9 cellular contexts compared by ENCODE assay signal in genomic region chr2:219713110-219713509, GRCh38.
A peak's percentile ranks its signal among the peaks of the same experiment; 100 is the strongest.
DNase-seq lines count a peak whose midpoint lies in the region; ATAC-seq, FAIRE-seq and TF ChIP-seq lines count a peak whose summit lies in the region.
"Had no signal": no experiment of that assay in that cellular context is flagged by ENCODE, and none has a peak within 500 bp of the region (broad histone marks: within the 10 kb centered on the region; RNA-seq: fewer than 3 reads in every experiment).

No MANE protein-coding gene starts in this region.

- intact Hi-C loops in PC-9 (cut with micrococcal nuclease; ENCODE audit: unreplicated experiment), result no loop called here

- 0 out of 2 replicates have a peak, but pooled peaks cover 10% of the 10 kb centered on the region for H3K4me1 ChIP-seq in PC-9 (replicated peaks; ENCODE audit: insufficient read depth)
- H3K4me1 ChIP-seq: SJSA1 had no signal

- no peak for TF ChIP-seq CTCF in PC-9 (conservative IDR thresholded peaks at IDR 0.05)

- FAIRE-seq in GM12891 (lab: Jason Lieb, UNC), result peak; percentile 13

- H3K36me3 ChIP-seq in PC-9 (ENCODE audit: low read depth), result no peaks in the 10 kb centered on the region
- H3K36me3 ChIP-seq: SJSA1 had no signal

- H3F3A ChIP-seq in PC-9 (ENCODE audit: insufficient read depth, low read depth), result peaks cover 6% of the 10 kb centered on the region; the same call in 1 of the 2 replicates

- no peaks in the 10 kb centered on the region for H3K79me2 ChIP-seq in PC-9 (ENCODE audit: low read depth)

- H3K27ac ChIP-seq in PC-9, result no peak overlapping the region
- H3K27ac ChIP-seq: SJSA1 had no signal

- no peaks in the 10 kb centered on the region for H3K27me3 ChIP-seq in PC-9 (ENCODE audit: insufficient read depth, low read depth)
- H3K27me3 ChIP-seq: SJSA1 had no signal

- H3K9me3 ChIP-seq in PC-9 (ENCODE audit: insufficient read depth, low read depth), result no peaks in the 10 kb centered on the region; the same call in 1 of the 2 replicates
- H3K9me3 ChIP-seq: SJSA1 had no signal

- H3K4me3 ChIP-seq in PC-9, result no peak overlapping the region
- H3K4me3 ChIP-seq: SJSA1 had no signal

- peak; percentile 54 for ATAC-seq in HG02678 (IDR thresholded peaks at IDR 0.05; ENCODE audit: unreplicated experiment)
- no peak for ATAC-seq in HG02763 (IDR thresholded peaks at IDR 0.05; ENCODE audit: unreplicated experiment)
- no peak for ATAC-seq in HG02840 (IDR thresholded peaks at IDR 0.05; ENCODE audit: low FRiP score, unreplicated experiment)

- BruUV-seq in PC-9 (replicated peaks; lab: Mats Ljungman, UMichigan), result no TSS peak

- no peak for DNase-seq in GM12891 (ENCODE audit: insufficient read length, low spot score)
- no peak for DNase-seq in PC-9
- peak; percentile 77 for DNase-seq in iris pigment epithelial cell (ENCODE audit: low read depth)
- no peak for DNase-seq in NCI-H1417 treated with DMSO at 0.1 percent for 48 hours (lab: John Stamatoyannopoulos, UW)
- DNase-seq in activated effector memory CD4-positive, alpha-beta T cell treated with Interleukin-2 at 50 U/mL for 16 hours, result no peak

- TF ChIP-seq POLR2A in GM12891 (IDR thresholded peaks at IDR 0.05; ENCODE audit: low read depth, low read length), result no peak

- H2AFZ ChIP-seq in PC-9, result 0 out of 2 replicates have a peak overlapping the region, but pooled peaks have one; percentile 49

- CTCF ChIA-PET in PC-9 (lab: Charles Lee), result no interaction called here

- POLR2A ChIA-PET in PC-9 (lab: Charles Lee; ENCODE audit: unreplicated experiment), result no interaction called here

- peak overlapping the region; percentile 31; the same call in 1 of the 2 replicates for H3K4me2 ChIP-seq in PC-9

- no peaks in the 10 kb centered on the region for H3K9me2 ChIP-seq in PC-9 (ENCODE audit: insufficient read depth)

- no peaks in the 10 kb centered on the region for H4K20me1 ChIP-seq in PC-9 (ENCODE audit: insufficient read depth)

TF ChIP-seq in GM12891, 5 proteins besides CTCF, POLR2A, EP300 and RAD21:
- TF ChIP-seq PAX5 (IDR thresholded peaks at IDR 0.05; ENCODE audit: insufficient read depth, low read length, severe bottlenecking) (no peak), SPI1 (IDR thresholded peaks at IDR 0.05; ENCODE audit: low read depth, low read length) (no peak), POU2F2 (IDR thresholded peaks at IDR 0.05; ENCODE audit: low read depth, low read length) (no peak), POLR2AphosphoS5 (IDR thresholded peaks at IDR 0.05; ENCODE audit: low read depth, low read length) (no peak), TAF1 (IDR thresholded peaks at IDR 0.05; ENCODE audit: low read depth, low read length) (no peak)
